In genomic region chr3:107962946-107963345, GRCh38 we compare ENCODE assay signal across 16 cellular contexts.
DNase-seq lines count a peak whose midpoint lies in the region; ATAC-seq and TF ChIP-seq lines count a peak whose summit lies in the region.
"Had no signal": no experiment of that assay in that cellular context is flagged by ENCODE, and none has a peak within 500 bp of the region (broad histone marks: within the 10 kb centered on the region; RNA-seq: fewer than 3 reads in every experiment).

No MANE protein-coding gene starts in this region.

- POLR2A ChIA-PET in CD8-positive, alpha-beta T cell (lab: Charles Lee): no interaction called here

- H3K36me3 Mint-ChIP-seq in CD8-positive, alpha-beta T cell: no peaks in the 10 kb centered on the region
- no peaks in the 10 kb centered on the region for H3K36me3 Mint-ChIP-seq in stimulated activated effector memory CD8-positive, alpha-beta T cell treated with anti-CD3 and anti-CD28 coated beads, Interleukin-12 subunit alpha, Interleukin-12 subunit beta, amount 100 ng/mL, for 72 hours
- H3K36me3 Mint-ChIP-seq: CD14-positive monocyte, natural killer cell had no signal

- no peaks in the 10 kb centered on the region for H3K27me3 ChIP-seq in CD8-positive, alpha-beta T cell (ENCODE audit: insufficient read depth, low read length)
- no peaks in the 10 kb centered on the region for H3K27me3 ChIP-seq in testis
- H3K27me3 ChIP-seq: ascending aorta, right atrium auricular region had no signal

- CTCF ChIA-PET in CD8-positive, alpha-beta T cell (lab: Charles Lee): no interaction called here

- ATAC-seq in left colon: peak; percentile 34
- ATAC-seq in CD8-positive, alpha-beta T cell: no peak
- ATAC-seq in stimulated activated effector memory CD8-positive, alpha-beta T cell treated with anti-CD3 and anti-CD28 coated beads, Interleukin-12 subunit alpha, Interleukin-12 subunit beta, amount 100 ng/mL, for 72 hours: no peak
- ATAC-seq: activated T-cell treated with anti-CD3 and anti-CD28 coated beads, Interleukin-2, amount 50 U/mL, for 72 hours; natural killer cell had no signal

- no peak overlapping the region for H3K27ac ChIP-seq in CD8-positive, alpha-beta T cell (ENCODE audit: low read depth, low read length)
- no peak overlapping the region for H3K27ac ChIP-seq in testis
- H3K27ac ChIP-seq: ascending aorta, right atrium auricular region had no signal

- TF ChIP-seq CTCF in cardiac fibroblast (IDR thresholded peaks at IDR 0.05; ENCODE audit: low read depth, low read length) (no peak), testis (IDR thresholded peaks at IDR 0.05) (no peak)
- TF ChIP-seq CTCF in CD8-positive, alpha-beta T cell (IDR thresholded peaks at IDR 0.05): no peak

- H3K36me3 ChIP-seq in CD8-positive, alpha-beta T cell (ENCODE audit: insufficient read depth, low read length): no peaks in the 10 kb centered on the region
- no peaks in the 10 kb centered on the region for H3K36me3 ChIP-seq in testis (ENCODE audit: low read depth, missing control alignments)
- H3K36me3 ChIP-seq: ascending aorta, right atrium auricular region had no signal

- peaks cover 5% of the 10 kb centered on the region for H3K4me1 Mint-ChIP-seq in CD8-positive, alpha-beta T cell (ENCODE audit: low read depth)
- peaks cover 5% of the 10 kb centered on the region for H3K4me1 Mint-ChIP-seq in stimulated activated effector memory CD8-positive, alpha-beta T cell treated with anti-CD3 and anti-CD28 coated beads, Interleukin-12 subunit alpha, Interleukin-12 subunit beta, amount 100 ng/mL, for 72 hours
- H3K4me1 Mint-ChIP-seq: activated B cell treated with CpG ODN at 0.5 μM for 24 hours had no signal

- H3K27me3 Mint-ChIP-seq in CD8-positive, alpha-beta T cell (ENCODE audit: low read depth): no peaks in the 10 kb centered on the region
- H3K27me3 Mint-ChIP-seq: activated B cell treated with CpG ODN at 0.5 μM for 24 hours had no signal

- no peak overlapping the region for H3K4me3 Mint-ChIP-seq in CD8-positive, alpha-beta T cell
- H3K4me3 Mint-ChIP-seq in stimulated activated effector memory CD8-positive, alpha-beta T cell treated with anti-CD3 and anti-CD28 coated beads, Interleukin-12 subunit alpha, Interleukin-12 subunit beta, amount 100 ng/mL, for 72 hours: no peak overlapping the region
- H3K4me3 Mint-ChIP-seq: activated B cell treated with CpG ODN at 0.5 μM for 24 hours; activated T-cell treated with anti-CD3 and anti-CD28 coated beads, Interleukin-2, amount 50 U/mL, for 72 hours; CD14-positive monocyte; natural killer cell had no signal

- no peak overlapping the region for H3K27ac Mint-ChIP-seq in CD8-positive, alpha-beta T cell
- H3K27ac Mint-ChIP-seq in stimulated activated effector memory CD8-positive, alpha-beta T cell treated with anti-CD3 and anti-CD28 coated beads, Interleukin-12 subunit alpha, Interleukin-12 subunit beta, amount 100 ng/mL, for 72 hours: no peak overlapping the region
- H3K27ac Mint-ChIP-seq: activated B cell treated with CpG ODN at 0.5 μM for 24 hours; activated T-cell treated with anti-CD3 and anti-CD28 coated beads, Interleukin-2, amount 50 U/mL, for 72 hours; CD14-positive monocyte; natural killer cell had no signal

- WGBS in testis, 2 donors: 80 to 86% methylated on average over 3 of the region's 3 CpGs

- no peaks in the 10 kb centered on the region for H3K9me3 ChIP-seq in CD8-positive, alpha-beta T cell (ENCODE audit: low read length)
- no peaks in the 10 kb centered on the region for H3K9me3 ChIP-seq in testis
- H3K9me3 ChIP-seq: ascending aorta, right atrium auricular region had no signal

- DNase-seq in DMS153 (lab: John Stamatoyannopoulos, UW) (peak; percentile 43), NCI-H2171 treated with DMSO at 0.1 percent for 48 hours (lab: John Stamatoyannopoulos, UW) (peak; percentile 89), cardiac fibroblast (ENCODE audit: low read depth in 2 of 2) (peak; percentile 77 to 78), left colon (no peak), testis (no peak), NCI-H2029 (lab: John Stamatoyannopoulos, UW) (no peak)
- DNase-seq in CD8-positive, alpha-beta T cell: no peak
- no peak for DNase-seq in stimulated activated effector memory CD8-positive, alpha-beta T cell treated with anti-CD3 and anti-CD28 coated beads, Interleukin-12 subunit alpha, Interleukin-12 subunit beta, amount 100 ng/mL, for 72 hours (ENCODE audit: low spot score in 2 of 2)
- DNase-seq: activated B cell treated with CpG ODN at 0.5 μM for 24 hours; activated T-cell treated with anti-CD3 and anti-CD28 coated beads, Interleukin-2, amount 50 U/mL, for 72 hours; natural killer cell; NCI-H1048; NCI-H510A treated with DMSO at 0.1 percent for 48 hours had no signal

- H3K4me3 ChIP-seq in cardiac fibroblast (replicated peaks in 1 of 2; ENCODE audit: low read depth in 2 of 2, low read length in 2 of 2) (no peak overlapping the region), testis (no peak overlapping the region)
- H3K4me3 ChIP-seq in CD8-positive, alpha-beta T cell (ENCODE audit: low read depth, low read length): no peak overlapping the region
- H3K4me3 ChIP-seq: ascending aorta, right atrium auricular region had no signal

- intact Hi-C loops in left colon (cut with DNase I, micrococcal nuclease) (no loop called here), testis (cut with DNase I; ENCODE audit: low total_unique reads) (no loop called here)
- intact Hi-C loops in CD8-positive, alpha-beta T cell (cut with DNase I, micrococcal nuclease): no loop called here

- H3K9me3 Mint-ChIP-seq in CD8-positive, alpha-beta T cell: peaks cover 2% of the 10 kb centered on the region
- H3K9me3 Mint-ChIP-seq in stimulated activated effector memory CD8-positive, alpha-beta T cell treated with anti-CD3 and anti-CD28 coated beads, Interleukin-12 subunit alpha, Interleukin-12 subunit beta, amount 100 ng/mL, for 72 hours: peaks cover 4% of the 10 kb centered on the region
- H3K9me3 Mint-ChIP-seq: activated B cell treated with CpG ODN at 0.5 μM for 24 hours had no signal

- H3K4me1 ChIP-seq in CD8-positive, alpha-beta T cell (ENCODE audit: insufficient read depth, low read length): no peaks in the 10 kb centered on the region
- peaks cover 9% of the 10 kb centered on the region for H3K4me1 ChIP-seq in testis

- no peak for TF ChIP-seq POLR2A in testis (IDR thresholded peaks at IDR 0.05)

Comparison
In these comparisons a context has a peak if more than half of its experiments do, and no peak if none do; other contexts are left out.
1. DNase-seq: peak in DMS153 (single experiment), NCI-H2171 treated with DMSO at 0.1 percent for 48 hours (single experiment) and cardiac fibroblast (2 of 2); none in left colon (0 of 2), CD8-positive, alpha-beta T cell (0 of 7), testis (single experiment), stimulated activated effector memory CD8-positive, alpha-beta T cell treated with anti-CD3 and anti-CD28 coated beads, Interleukin-12 subunit alpha, Interleukin-12 subunit beta, amount 100 ng/mL, for 72 hours (0 of 2) and NCI-H2029 (single experiment).